3 cellular contexts compared by ENCODE assay signal in genomic region chr12:57655541-57656240, GRCh38.
"Had no signal": no experiment of that assay in that cellular context is flagged by ENCODE, and none has a peak within 500 bp of the region (broad histone marks: within the 10 kb centered on the region; RNA-seq: fewer than 3 reads in every experiment).

No MANE protein-coding gene starts in this region.

- H3K4me3 ChIP-seq: GM12878 had no signal

- DNase-seq: GDM1, GF-D8 had no signal
